Comparison of ENCODE assay signal across 12 cellular contexts in genomic region chr7:30752979-30753378, GRCh38. TPM values are rescaled to one million over a fixed set of nuclear protein-coding genes. Genes with fewer than 3 reads are reported as not detected.
DNase-seq lines count a peak whose midpoint lies in the region; ATAC-seq lines count a peak whose summit lies in the region.
"Had no signal": no experiment of that assay in that cellular context is flagged by ENCODE, and none has a peak within 500 bp of the region (broad histone marks: within the 10 kb centered on the region; RNA-seq: fewer than 3 reads in every experiment).

No MANE protein-coding gene starts in this region.

- H3K9ac ChIP-seq in skeletal muscle satellite cell (ENCODE audit: low read depth, low read length): no peak overlapping the region

- no peaks in the 10 kb centered on the region for H3K9me3 ChIP-seq in skeletal muscle satellite cell (replicated peaks; ENCODE audit: low read length)

- no peak overlapping the region for H3K4me3 ChIP-seq in skeletal muscle satellite cell (ENCODE audit: low read length)

- H3K27ac ChIP-seq in cingulate gyrus (ENCODE audit: low read depth, low read length): peak overlapping the region; percentile 19

- ATAC-seq in left lobe of liver (peak; percentile 60), HG02588 (IDR thresholded peaks at IDR 0.05; ENCODE audit: unreplicated experiment) (no peak)

- peak overlapping the region; percentile 13 for H3K4me2 ChIP-seq in skeletal muscle satellite cell (ENCODE audit: low read length)

- no peaks in the 10 kb centered on the region for H3K36me3 ChIP-seq in skeletal muscle satellite cell (ENCODE audit: insufficient read depth, low read length)

- peaks cover 29% of the 10 kb centered on the region for H3K27me3 ChIP-seq in skeletal muscle satellite cell (ENCODE audit: control insufficient read depth, insufficient read depth, low read length)

- DNase-seq in EH (ENCODE audit: low read depth) (peak; percentile 38), left lobe of liver (ENCODE audit: low spot score) (peak; percentile 60), NCI-H146 treated with DMSO at 0.1 percent for 48 hours (lab: John Stamatoyannopoulos, UW; ENCODE audit: unreplicated experiment) (no peak), NCI-H526 (lab: John Stamatoyannopoulos, UW) (no peak)
- DNase-seq in activated CD4-positive, alpha-beta T cell treated with anti-CD3 and anti-CD28 coated beads for 4 hours: no peak
- DNase-seq: activated effector memory CD4-positive, alpha-beta T cell treated with anti-CD3 and anti-CD28 coated beads, Interleukin-2, amount 50 U/mL, for 16 hours; NCI-H510A; retina had no signal

- peaks cover 31% of the 10 kb centered on the region for H3K4me1 ChIP-seq in skeletal muscle satellite cell (ENCODE audit: control insufficient read depth, insufficient read depth, low read length)

RNA-seq across cellular contexts. Expression of gene INMT, which starts 1.0 kb away (rescaled TPM):
- 21.5 TPM for total RNA-seq in left lobe of liver
- total RNA-seq in skeletal muscle satellite cell (2012; rRNA removed): 0.22 and 1.3 TPM in 2 replicates
- total RNA-seq: SK-MEL-5 had no signal

RNA-seq across cellular contexts. Expression of gene MINDY4, which starts 18.2 kb away (rescaled TPM):
- 2.3 TPM for total RNA-seq in left lobe of liver
- 6.6 and 8.7 TPM in 2 replicates for total RNA-seq in skeletal muscle satellite cell (2012; rRNA removed)

Comparison
In these comparisons a context has a peak if more than half of its experiments do, and no peak if none do; other contexts are left out.
1. DNase-seq: peak in EH (single experiment) and left lobe of liver (single experiment); none in activated CD4-positive, alpha-beta T cell treated with anti-CD3 and anti-CD28 coated beads for 4 hours (0 of 2), NCI-H146 treated with DMSO at 0.1 percent for 48 hours (single experiment) and NCI-H526 (0 of 2).